In the genomic region with DNA sequence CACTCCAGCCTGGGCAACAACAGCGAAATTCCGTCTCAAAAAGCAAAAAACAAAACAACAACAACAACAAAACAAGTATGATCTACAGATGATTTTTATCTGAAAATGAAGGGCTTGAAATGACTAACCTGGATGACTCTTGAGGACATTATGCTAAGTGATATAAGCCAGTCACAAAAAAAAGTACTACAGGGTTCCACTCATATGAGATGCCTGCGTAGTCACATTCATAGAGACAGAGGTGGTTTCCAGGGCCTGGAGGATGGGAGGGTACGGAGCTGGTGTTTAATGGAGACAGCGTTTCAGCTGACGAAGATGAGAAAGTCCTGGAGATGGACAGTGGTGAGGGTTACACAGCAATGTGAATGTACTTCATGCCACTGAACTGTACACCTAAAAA, we compare ENCODE assay signal across 17 cellular contexts. TPM values are rescaled to one million over a fixed set of nuclear protein-coding genes. Genes with fewer than 3 reads are reported as not detected.
DNase-seq lines count a peak whose midpoint lies in the region; ATAC-seq and TF ChIP-seq lines count a peak whose summit lies in the region.
"Had no signal": no experiment of that assay in that cellular context is flagged by ENCODE, and none has a peak within 500 bp of the region (broad histone marks: within the 10 kb centered on the region; RNA-seq: fewer than 3 reads in every experiment).

No MANE protein-coding gene starts in this region.

- peaks cover 24% of the 10 kb centered on the region for H3K4me1 Mint-ChIP-seq in activated CD4-positive, alpha-beta T cell treated with anti-CD3 and anti-CD28 coated beads for 36 hours
- peaks cover 15% of the 10 kb centered on the region for H3K4me1 Mint-ChIP-seq in activated CD4-positive, alpha-beta T cell treated with anti-CD3 and anti-CD28 coated beads, Interleukin-2, amount 10 ng/mL, durations not matched to agents 7 days and 5 days
- H3K4me1 Mint-ChIP-seq in central memory CD8-positive, alpha-beta T cell: peaks cover 18% of the 10 kb centered on the region
- H3K4me1 Mint-ChIP-seq in natural killer cell treated with Interleukin-12 subunit alpha and Interleukin-12 subunit beta and Interleukin-15 and Interleukin-18, amount 100 ng/mL, for 72 hours (ENCODE audit: low read depth in 2 of 2): peaks cover 26 to 40% of the 10 kb centered on the region in 2 donors

- no peak overlapping the region for H3K27ac Mint-ChIP-seq in activated CD4-positive, alpha-beta T cell treated with anti-CD3 and anti-CD28 coated beads for 36 hours
- H3K27ac Mint-ChIP-seq in activated CD4-positive, alpha-beta T cell treated with anti-CD3 and anti-CD28 coated beads, Interleukin-2, amount 10 ng/mL, durations not matched to agents 7 days and 5 days: no peak overlapping the region
- H3K27ac Mint-ChIP-seq in central memory CD8-positive, alpha-beta T cell (ENCODE audit: low read depth): no peak overlapping the region
- H3K27ac Mint-ChIP-seq in natural killer cell treated with Interleukin-12 subunit alpha and Interleukin-12 subunit beta and Interleukin-15 and Interleukin-18, amount 100 ng/mL, for 72 hours: no peak overlapping the region
- H3K27ac Mint-ChIP-seq: B cell; CD8-positive, alpha-beta T cell had no signal

- ATAC-seq in activated CD4-positive, alpha-beta T cell treated with anti-CD3 and anti-CD28 coated beads for 36 hours: peak; percentile 54
- ATAC-seq in central memory CD8-positive, alpha-beta T cell (replicated peaks; ENCODE audit: extremely low read depth, poor library complexity, severe bottlenecking): no peak
- ATAC-seq in natural killer cell treated with Interleukin-12 subunit alpha and Interleukin-12 subunit beta and Interleukin-15 and Interleukin-18, amount 100 ng/mL, for 72 hours: no peak
- no peak for ATAC-seq in mucosa of descending colon

- no peaks in the 10 kb centered on the region for H3K9me3 Mint-ChIP-seq in activated CD4-positive, alpha-beta T cell treated with anti-CD3 and anti-CD28 coated beads for 36 hours (ENCODE audit: low read depth)
- peaks cover 3% of the 10 kb centered on the region for H3K9me3 Mint-ChIP-seq in activated CD4-positive, alpha-beta T cell treated with anti-CD3 and anti-CD28 coated beads, Interleukin-2, amount 10 ng/mL, durations not matched to agents 7 days and 5 days
- H3K9me3 Mint-ChIP-seq in central memory CD8-positive, alpha-beta T cell: no peaks in the 10 kb centered on the region
- no peaks in the 10 kb centered on the region for H3K9me3 Mint-ChIP-seq in natural killer cell treated with Interleukin-12 subunit alpha and Interleukin-12 subunit beta and Interleukin-15 and Interleukin-18, amount 100 ng/mL, for 72 hours
- H3K9me3 Mint-ChIP-seq: CD8-positive, alpha-beta T cell had no signal

- 0 out of 2 replicates have a peak, but pooled peaks cover 3% of the 10 kb centered on the region for H3F3A ChIP-seq in Loucy (ENCODE audit: low read depth)

- peak overlapping the region; percentile 90 for H2AFZ ChIP-seq in Loucy (ENCODE audit: low read length)
- H2AFZ ChIP-seq: PC-9 had no signal

- no peak overlapping the region for H3K4me3 Mint-ChIP-seq in activated CD4-positive, alpha-beta T cell treated with anti-CD3 and anti-CD28 coated beads for 36 hours
- no peak overlapping the region for H3K4me3 Mint-ChIP-seq in activated CD4-positive, alpha-beta T cell treated with anti-CD3 and anti-CD28 coated beads, Interleukin-2, amount 10 ng/mL, durations not matched to agents 7 days and 5 days
- H3K4me3 Mint-ChIP-seq in central memory CD8-positive, alpha-beta T cell: peak overlapping the region; percentile 29
- peak overlapping the region; percentile 44 for H3K4me3 Mint-ChIP-seq in natural killer cell treated with Interleukin-12 subunit alpha and Interleukin-12 subunit beta and Interleukin-15 and Interleukin-18, amount 100 ng/mL, for 72 hours
- H3K4me3 Mint-ChIP-seq: B cell had no signal

- H3K9ac ChIP-seq in Loucy (ENCODE audit: low read depth, low read length, poor library complexity, severe bottlenecking): no peak overlapping the region

- TF ChIP-seq CTCF in Loucy (conservative IDR thresholded peaks at IDR 0.05; ENCODE audit: low read length) (no peak), mucosa of descending colon (IDR thresholded peaks at IDR 0.05) (no peak), GM10266 (IDR thresholded peaks at IDR 0.05; ENCODE audit: control insufficient read depth, insufficient read depth, low read depth, missing control alignments) (no peak)

- no peaks in the 10 kb centered on the region for H4K20me1 ChIP-seq in Loucy (ENCODE audit: insufficient read depth, low read length, poor library complexity, severe bottlenecking)

- no peak for DNase-seq in activated CD4-positive, alpha-beta T cell treated with anti-CD3 and anti-CD28 coated beads for 36 hours
- no peak for DNase-seq in activated CD4-positive, alpha-beta T cell treated with anti-CD3 and anti-CD28 coated beads, Interleukin-2, amount 10 ng/mL, durations not matched to agents 7 days and 5 days
- no peak for DNase-seq in central memory CD8-positive, alpha-beta T cell (ENCODE audit: low spot score in 2 of 2)
- no peak for DNase-seq in natural killer cell treated with Interleukin-12 subunit alpha and Interleukin-12 subunit beta and Interleukin-15 and Interleukin-18, amount 100 ng/mL, for 72 hours (ENCODE audit: low spot score)
- DNase-seq in mucosa of descending colon (no peak), NCI-H1436 treated with DMSO at 0.1 percent for 48 hours (lab: John Stamatoyannopoulos, UW) (no peak), GM10266 (ENCODE audit: extremely low spot score) (no peak)
- DNase-seq: NK-92 treated with Interleukin-12 subunit alpha and Interleukin-12 subunit beta, amount 100 ng/mL, for 24 hours had no signal

- H3K27me3 Mint-ChIP-seq in activated CD4-positive, alpha-beta T cell treated with anti-CD3 and anti-CD28 coated beads for 36 hours: peaks cover 44% of the 10 kb centered on the region
- peaks cover 44% of the 10 kb centered on the region for H3K27me3 Mint-ChIP-seq in activated CD4-positive, alpha-beta T cell treated with anti-CD3 and anti-CD28 coated beads, Interleukin-2, amount 10 ng/mL, durations not matched to agents 7 days and 5 days
- H3K27me3 Mint-ChIP-seq in central memory CD8-positive, alpha-beta T cell: peaks cover 42% of the 10 kb centered on the region
- H3K27me3 Mint-ChIP-seq in natural killer cell treated with Interleukin-12 subunit alpha and Interleukin-12 subunit beta and Interleukin-15 and Interleukin-18, amount 100 ng/mL, for 72 hours: peaks cover 24 to 30% of the 10 kb centered on the region in 2 donors

- no peaks in the 10 kb centered on the region for H3K36me3 ChIP-seq in Loucy (ENCODE audit: insufficient read depth, low read length)
- H3K36me3 ChIP-seq in mucosa of descending colon (ENCODE audit: low read depth): no peaks in the 10 kb centered on the region
- H3K36me3 ChIP-seq: SJCRH30 had no signal

- H3K4me1 ChIP-seq in Loucy (ENCODE audit: insufficient read depth, low read length, poor library complexity, severe bottlenecking) (peaks cover 6% of the 10 kb centered on the region), mucosa of descending colon (ENCODE audit: low read depth) (peaks cover 18% of the 10 kb centered on the region)
- H3K4me1 ChIP-seq: SJCRH30 had no signal

- POLR2A ChIA-PET in activated CD4-positive, alpha-beta T cell treated with anti-CD3 and anti-CD28 coated beads for 36 hours (lab: Charles Lee): no interaction called here
- POLR2A ChIA-PET in activated CD4-positive, alpha-beta T cell treated with anti-CD3 and anti-CD28 coated beads, Interleukin-2, amount 10 ng/mL, durations not matched to agents 7 days and 5 days (lab: Charles Lee): no interaction called here

- intact Hi-C loops in activated CD4-positive, alpha-beta T cell treated with anti-CD3 and anti-CD28 coated beads for 36 hours (cut with DNase I, micrococcal nuclease): loop anchor here (1.0 to 10.0 kb wide), 9 partner anchors 93 to 1155 kb away; a partner anchor contains a TSS
- intact Hi-C loops in mucosa of descending colon (cut with DNase I, micrococcal nuclease): loop anchor here (5.0 to 10.0 kb wide), 2 partner anchors 208 to 215 kb away; no protein-coding TSS in a partner anchor

- no peaks in the 10 kb centered on the region for H3K79me2 ChIP-seq in Loucy (ENCODE audit: insufficient read depth, low read length)

- CTCF ChIA-PET in activated CD4-positive, alpha-beta T cell treated with anti-CD3 and anti-CD28 coated beads for 36 hours (lab: Charles Lee): interaction anchor here (1.0 to 2.6 kb wide), 7 partner anchors 9 to 209 kb away, joined by 3 to 10 read pairs (median 3); no protein-coding TSS in a partner anchor
- CTCF ChIA-PET in activated CD4-positive, alpha-beta T cell treated with anti-CD3 and anti-CD28 coated beads, Interleukin-2, amount 10 ng/mL, durations not matched to agents 7 days and 5 days (lab: Charles Lee): no interaction called here

- no peaks in the 10 kb centered on the region for H3K36me3 Mint-ChIP-seq in activated CD4-positive, alpha-beta T cell treated with anti-CD3 and anti-CD28 coated beads for 36 hours (ENCODE audit: low read depth)
- peaks cover 2% of the 10 kb centered on the region for H3K36me3 Mint-ChIP-seq in activated CD4-positive, alpha-beta T cell treated with anti-CD3 and anti-CD28 coated beads, Interleukin-2, amount 10 ng/mL, durations not matched to agents 7 days and 5 days (ENCODE audit: low read depth)
- H3K36me3 Mint-ChIP-seq in central memory CD8-positive, alpha-beta T cell (ENCODE audit: insufficient read depth): peaks cover 4% of the 10 kb centered on the region
- no peaks in the 10 kb centered on the region for H3K36me3 Mint-ChIP-seq in natural killer cell treated with Interleukin-12 subunit alpha and Interleukin-12 subunit beta and Interleukin-15 and Interleukin-18, amount 100 ng/mL, for 72 hours
- H3K36me3 Mint-ChIP-seq: CD8-positive, alpha-beta T cell had no signal

- H3K4me3 ChIP-seq in Loucy (ENCODE audit: low read length, poor library complexity, severe bottlenecking) (no peak overlapping the region), mucosa of descending colon (no peak overlapping the region)
- H3K4me3 ChIP-seq: K562, PC-9, SJCRH30 had no signal

- no peaks in the 10 kb centered on the region for H3K27me3 ChIP-seq in Loucy (ENCODE audit: insufficient read depth, low read length, poor library complexity, severe bottlenecking)
- H3K27me3 ChIP-seq: SJCRH30 had no signal

- peak overlapping the region; percentile 70 for H3K4me2 ChIP-seq in Loucy (ENCODE audit: low read depth, low read length, poor library complexity, severe bottlenecking)

- H3K9me2 ChIP-seq in Loucy (replicated peaks; ENCODE audit: low read depth, low read length): no peaks in the 10 kb centered on the region

- H3K9me3 ChIP-seq in Loucy (ENCODE audit: insufficient read depth, low read depth, low read length) (no peaks in the 10 kb centered on the region; the same call in 1 of the 2 replicates), mucosa of descending colon (no peaks in the 10 kb centered on the region)
- H3K9me3 ChIP-seq: SJCRH30 had no signal

RNA-seq across cellular contexts. Expression of a gene that starts 8.3 kb away (rescaled TPM):
- total RNA-seq in activated CD4-positive, alpha-beta T cell treated with anti-CD3 and anti-CD28 coated beads for 36 hours: 1 to 10 TPM; 6.1 to 6.8 TPM
- not detected for total RNA-seq in activated CD4-positive, alpha-beta T cell treated with anti-CD3 and anti-CD28 coated beads, Interleukin-2, amount 10 ng/mL, durations not matched to agents 7 days and 5 days
- not detected for total RNA-seq in natural killer cell treated with Interleukin-12 subunit alpha and Interleukin-12 subunit beta and Interleukin-15 and Interleukin-18, amount 100 ng/mL, for 72 hours
- 1 to 10 TPM in 2 of 3 donors, under 1 TPM in 1; 0.73 to 6.3 (median 2.8) TPM for total RNA-seq in mucosa of descending colon
- total RNA-seq: B cell; CD8-positive, alpha-beta T cell; HT1080; K562; MCF 10A; PC-9; Right ventricle myocardium inferior had no signal

Comparison
In these comparisons a context has a peak if more than half of its experiments do, and no peak if none do; other contexts are left out.
1. H3K4me3 Mint-ChIP-seq: peak in central memory CD8-positive, alpha-beta T cell (single experiment) and natural killer cell treated with Interleukin-12 subunit alpha and Interleukin-12 subunit beta and Interleukin-15 and Interleukin-18, amount 100 ng/mL, for 72 hours (single experiment); none in activated CD4-positive, alpha-beta T cell treated with anti-CD3 and anti-CD28 coated beads for 36 hours (single experiment) and activated CD4-positive, alpha-beta T cell treated with anti-CD3 and anti-CD28 coated beads, Interleukin-2, amount 10 ng/mL, durations not matched to agents 7 days and 5 days (single experiment).